Comparison of ENCODE assay signal across 7 cellular contexts in the genomic region with DNA sequence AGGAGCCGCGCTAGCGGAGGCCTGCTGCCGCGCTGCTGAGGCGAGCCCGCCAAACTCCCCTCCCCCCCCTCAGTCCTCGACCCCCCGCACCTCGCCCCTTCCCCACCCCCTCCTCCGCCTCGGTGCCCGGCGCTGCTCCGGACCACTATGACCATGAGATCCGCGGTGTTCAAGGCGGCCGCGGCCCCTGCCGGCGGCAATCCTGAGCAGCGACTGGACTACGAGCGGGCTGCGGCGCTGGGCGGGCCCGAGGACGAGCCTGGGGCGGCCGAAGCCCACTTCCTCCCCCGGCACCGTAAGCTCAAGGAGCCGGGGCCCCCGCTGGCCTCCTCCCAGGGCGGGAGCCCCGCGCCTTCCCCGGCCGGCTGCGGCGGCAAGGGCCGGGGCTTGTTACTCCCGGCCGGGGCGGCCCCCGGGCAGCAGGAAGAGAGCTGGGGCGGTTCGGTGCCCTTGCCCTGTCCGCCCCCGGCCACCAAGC. TPM values are rescaled to one million over a fixed set of nuclear protein-coding genes. Genes with fewer than 3 reads are reported as not detected.
DNase-seq lines count a peak whose midpoint lies in the region; ATAC-seq and TF ChIP-seq lines count a peak whose summit lies in the region.

No MANE protein-coding gene starts in this region.

- peaks cover 11 to 19% of the 10 kb centered on the region in 2 experiments for H3K36me3 ChIP-seq in HCT116 (ENCODE audit: control insufficient read depth in 1 of 2, insufficient read depth in 2 of 2, low read length in 2 of 2)

- peaks cover 61% of the 10 kb centered on the region for H3K79me2 ChIP-seq in HCT116 (ENCODE audit: insufficient read depth, low read length)

- H3K27me3 Mint-ChIP-seq in dendritic cell treated with granulocyte-macrophage colony-stimulating factor and Interleukin-4, amounts not matched to agents 40 ng/mL and 50 ng/mL, for 4 days, result no peaks in the 10 kb centered on the region
- H3K27me3 Mint-ChIP-seq in type B pancreatic cell, result no peaks in the 10 kb centered on the region

- peak overlapping the region; percentile 92 for H3K27ac Mint-ChIP-seq in dendritic cell treated with granulocyte-macrophage colony-stimulating factor and Interleukin-4, amounts not matched to agents 40 ng/mL and 50 ng/mL, for 4 days
- no peak overlapping the region for H3K27ac Mint-ChIP-seq in type B pancreatic cell

- TF ChIP-seq CTCF in GM10266 (IDR thresholded peaks at IDR 0.05; ENCODE audit: control insufficient read depth, insufficient read depth, low read depth, missing control alignments) (peak; percentile 20), HCT116 (IDR thresholded peaks at IDR 0.05 in 2 of 3, conservative IDR thresholded peaks at IDR 0.05 in 1 of 3; ENCODE audit: borderline replicate concordance in 1 of 3, insufficient read depth in 1 of 3, low read depth in 2 of 3, low read length in 2 of 3) (no peak), type B pancreatic cell (conservative IDR thresholded peaks at IDR 0.05) (no peak)

- peaks cover 50% of the 10 kb centered on the region for H3K4me1 Mint-ChIP-seq in dendritic cell treated with granulocyte-macrophage colony-stimulating factor and Interleukin-4, amounts not matched to agents 40 ng/mL and 50 ng/mL, for 4 days (ENCODE audit: low read depth)
- H3K4me1 Mint-ChIP-seq in type B pancreatic cell (ENCODE audit: unreplicated experiment), result peaks cover 22% of the 10 kb centered on the region

- H3K9ac ChIP-seq in HCT116 (ENCODE audit: low read length), result peak overlapping the region; percentile 93

- intact Hi-C loops in HCT116 (cut with micrococcal nuclease), result no loop called here
- intact Hi-C loops in dendritic cell treated with granulocyte-macrophage colony-stimulating factor and Interleukin-4, amounts not matched to agents 40 ng/mL and 50 ng/mL, for 4 days (cut with micrococcal nuclease), result no loop called here

- no peak overlapping the region for H2AFZ ChIP-seq in HCT116 (ENCODE audit: low read depth, low read length, poor library complexity, severe bottlenecking)

- H3K9me3 Mint-ChIP-seq in dendritic cell treated with granulocyte-macrophage colony-stimulating factor and Interleukin-4, amounts not matched to agents 40 ng/mL and 50 ng/mL, for 4 days, result no peaks in the 10 kb centered on the region
- no peaks in the 10 kb centered on the region for H3K9me3 Mint-ChIP-seq in type B pancreatic cell

- H3K4me3 Mint-ChIP-seq in dendritic cell treated with granulocyte-macrophage colony-stimulating factor and Interleukin-4, amounts not matched to agents 40 ng/mL and 50 ng/mL, for 4 days, result peak overlapping the region; percentile 99
- peak overlapping the region; percentile 52 for H3K4me3 Mint-ChIP-seq in type B pancreatic cell

- peak overlapping the region; percentile 86 for H3K4me2 ChIP-seq in HCT116 (ENCODE audit: low read length)

- H3K4me3 ChIP-seq in HCT116 (replicated peaks in 1 of 2; ENCODE audit: low read depth in 1 of 2, low read length in 2 of 2), result peak overlapping the region; percentile 70 to 86

- TF ChIP-seq POLR2A in HCT116 (IDR thresholded peaks at IDR 0.05; ENCODE audit: borderline replicate concordance, extremely low read depth, insufficient read depth, insufficient read length), result no peak

- POLR2A ChIA-PET in HCT116 (lab: Charles Lee), result interaction anchor here (2.1 to 2.6 kb wide), 4 partner anchors 9 to 22 kb away, joined by 9 to 16 read pairs (median 10); a partner anchor contains a TSS

- CTCF ChIA-PET in HCT116 (lab: Charles Lee), result interaction anchor here (1.9 kb wide), 1 partner anchor 10 kb away, joined by 16 read pairs; no protein-coding TSS in a partner anchor

- ATAC-seq in HCT116, result peak; percentile 53

- H3K27ac ChIP-seq in HCT116 (ENCODE audit: low read depth, low read length), result peak overlapping the region; percentile 97

- peaks cover 32% of the 10 kb centered on the region for H3K36me3 Mint-ChIP-seq in dendritic cell treated with granulocyte-macrophage colony-stimulating factor and Interleukin-4, amounts not matched to agents 40 ng/mL and 50 ng/mL, for 4 days (ENCODE audit: low read depth)
- H3K36me3 Mint-ChIP-seq in type B pancreatic cell, result peaks cover 15% of the 10 kb centered on the region

- no TSS peak for BruUV-seq in HCT116 (replicated peaks; lab: Mats Ljungman, UMichigan)

- TF ChIP-seq RAD21 in HCT116 (IDR thresholded peaks at IDR 0.05; ENCODE audit: low read depth), result no peak

- no peaks in the 10 kb centered on the region for H3K9me2 ChIP-seq in HCT116 (ENCODE audit: insufficient read depth)

- RAD21 ChIA-PET in HCT116 (lab: Charles Lee; ENCODE audit: low non-redundant PET in 1 of 2, low total read pairs in 2 of 2, uncharacterized antibody in 2 of 2, unreplicated experiment in 2 of 2), result interaction anchor here in 1 of 2 experiments (0.8 kb wide), 1 partner anchor 48 kb away, joined by 4 read pairs; no protein-coding TSS in a partner anchor

- H3K9me3 ChIP-seq in HCT116 (ENCODE audit: control insufficient read depth in 1 of 2, insufficient read depth in 1 of 2, low read depth in 1 of 2, low read length in 2 of 2), result no peaks in the 10 kb centered on the region

- H3K4me1 ChIP-seq in HCT116 (ENCODE audit: control insufficient read depth in 1 of 2, insufficient read depth in 2 of 2, low read length in 2 of 2), result peaks cover 7 to 27% of the 10 kb centered on the region in 2 experiments; a peak in 3 of 4 replicates

- H4K20me1 ChIP-seq in HCT116 (ENCODE audit: insufficient read depth), result no peaks in the 10 kb centered on the region

- no peaks in the 10 kb centered on the region for H3K27me3 ChIP-seq in HCT116 (ENCODE audit: insufficient read depth, low read length)

- DNase-seq in GM10266 (ENCODE audit: extremely low spot score) (peak; percentile 69), HCT116 (ENCODE audit: low read depth, low spot score) (no peak), lung microvascular endothelial cell (ENCODE audit: low read depth in 2 of 2) (peak; percentile 66 to 74), type B pancreatic cell (ENCODE audit: extremely low spot score, unreplicated experiment) (no peak), GOT3 (lab: John Stamatoyannopoulos, UW) (no peak)

TF ChIP-seq in HCT116, 20 proteins besides CTCF, POLR2A, EP300 and RAD21:
- TF ChIP-seq TCF7L2 (IDR thresholded peaks at IDR 0.05; ENCODE audit: borderline replicate concordance, extremely low read depth, insufficient read depth, insufficient read length) (peak; percentile 4), ZFX (IDR thresholded peaks at IDR 0.05) (peak; percentile 84)
- TF ChIP-seq, protein P1, sequence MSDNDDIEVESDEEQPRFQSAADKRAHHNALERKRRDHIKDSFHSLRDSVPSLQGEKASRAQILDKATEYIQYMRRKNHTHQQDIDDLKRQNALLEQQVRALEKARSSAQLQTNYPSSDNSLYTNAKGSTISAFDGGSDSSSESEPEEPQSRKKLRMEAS (IDR thresholded peaks at IDR 0.05), result no peak

TF ChIP-seq in PFSK-1, 5 proteins besides CTCF, POLR2A, EP300 and RAD21 (continues in another document):
- TF ChIP-seq POLR2AphosphoS5 (IDR thresholded peaks at IDR 0.05; ENCODE audit: low read depth, low read length), result no peak
- TF ChIP-seq, protein P2, sequence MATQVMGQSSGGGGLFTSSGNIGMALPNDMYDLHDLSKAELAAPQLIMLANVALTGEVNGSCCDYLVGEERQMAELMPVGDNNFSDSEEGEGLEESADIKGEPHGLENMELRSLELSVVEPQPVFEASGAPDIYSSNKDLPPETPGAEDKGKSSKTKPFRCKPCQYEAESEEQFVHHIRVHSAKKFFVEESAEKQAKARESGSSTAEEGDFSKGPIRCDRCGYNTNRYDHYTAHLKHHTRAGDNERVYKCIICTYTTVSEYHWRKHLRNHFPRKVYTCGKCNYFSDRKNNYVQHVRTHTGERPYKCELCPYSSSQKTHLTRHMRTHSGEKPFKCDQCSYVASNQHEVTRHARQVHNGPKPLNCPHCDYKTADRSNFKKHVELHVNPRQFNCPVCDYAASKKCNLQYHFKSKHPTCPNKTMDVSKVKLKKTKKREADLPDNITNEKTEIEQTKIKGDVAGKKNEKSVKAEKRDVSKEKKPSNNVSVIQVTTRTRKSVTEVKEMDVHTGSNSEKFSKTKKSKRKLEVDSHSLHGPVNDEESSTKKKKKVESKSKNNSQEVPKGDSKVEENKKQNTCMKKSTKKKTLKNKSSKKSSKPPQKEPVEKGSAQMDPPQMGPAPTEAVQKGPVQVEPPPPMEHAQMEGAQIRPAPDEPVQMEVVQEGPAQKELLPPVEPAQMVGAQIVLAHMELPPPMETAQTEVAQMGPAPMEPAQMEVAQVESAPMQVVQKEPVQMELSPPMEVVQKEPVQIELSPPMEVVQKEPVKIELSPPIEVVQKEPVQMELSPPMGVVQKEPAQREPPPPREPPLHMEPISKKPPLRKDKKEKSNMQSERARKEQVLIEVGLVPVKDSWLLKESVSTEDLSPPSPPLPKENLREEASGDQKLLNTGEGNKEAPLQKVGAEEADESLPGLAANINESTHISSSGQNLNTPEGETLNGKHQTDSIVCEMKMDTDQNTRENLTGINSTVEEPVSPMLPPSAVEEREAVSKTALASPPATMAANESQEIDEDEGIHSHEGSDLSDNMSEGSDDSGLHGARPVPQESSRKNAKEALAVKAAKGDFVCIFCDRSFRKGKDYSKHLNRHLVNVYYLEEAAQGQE (IDR thresholded peaks at IDR 0.05; ENCODE audit: insufficient read depth in 1 of 2, low read depth in 2 of 2, low read length in 2 of 2), result no peak

RNA-seq across cellular contexts. Expression of a gene that starts 0.7 kb away (rescaled TPM):
- total RNA-seq in HCT116 (2021; ENCODE audit: unreplicated experiment) (67.2 TPM), lung microvascular endothelial cell (23.1 and 37.9 TPM in 2 replicates), type B pancreatic cell (ENCODE audit: low replicate concordance) (86.3 and 128 TPM in 2 replicates)
- polyA plus RNA-seq in HCT116 (2012), result 26.8 and 36.5 TPM in 2 replicates
- 39.9 TPM for polyA plus RNA-seq in PFSK-1 (2012; ENCODE audit: insufficient read length, low read depth)

RNA-seq across cellular contexts. Expression of a gene that starts 17.8 kb away (rescaled TPM):
- total RNA-seq in HCT116 (2021; ENCODE audit: unreplicated experiment) (73.1 TPM), lung microvascular endothelial cell (20.0 and 25.0 TPM in 2 replicates), type B pancreatic cell (ENCODE audit: low replicate concordance) (63.0 and 101 TPM in 2 replicates)
- 35.5 and 37.0 TPM in 2 replicates for polyA plus RNA-seq in HCT116 (2012)
- polyA plus RNA-seq in PFSK-1 (2012; ENCODE audit: insufficient read length, low read depth), result 54.4 TPM

RNA-seq across cellular contexts. Expression of a gene that starts 22.1 kb away (rescaled TPM):
- total RNA-seq in HCT116 (2021; ENCODE audit: unreplicated experiment) (63.7 TPM), lung microvascular endothelial cell (0.65 and 1.2 TPM in 2 replicates), type B pancreatic cell (ENCODE audit: low replicate concordance) (5.7 and 9.5 TPM in 2 replicates)
- 104 and 122 TPM in 2 replicates for polyA plus RNA-seq in HCT116 (2012)
- 31.1 TPM for polyA plus RNA-seq in PFSK-1 (2012; ENCODE audit: insufficient read length, low read depth)

RNA-seq across cellular contexts. Expression of a gene that starts 54.8 kb away (rescaled TPM):
- 9.7 TPM for total RNA-seq in HCT116 (2021; ENCODE audit: unreplicated experiment)
- 4.9 and 6.1 TPM in 2 replicates for polyA plus RNA-seq in HCT116 (2012)
- polyA plus RNA-seq in PFSK-1 (2012; ENCODE audit: insufficient read length, low read depth), result 21.2 TPM
- 0.79 and 0.87 TPM in 2 replicates for total RNA-seq in lung microvascular endothelial cell
- 9.9 and 18.6 TPM in 2 replicates for total RNA-seq in type B pancreatic cell (ENCODE audit: low replicate concordance)

RNA-seq across cellular contexts. Expression of a gene that starts 59.7 kb away (rescaled TPM):
- total RNA-seq in HCT116 (2021; ENCODE audit: unreplicated experiment) (23.3 TPM), lung microvascular endothelial cell (11.6 and 21.4 TPM in 2 replicates), type B pancreatic cell (ENCODE audit: low replicate concordance) (18.3 and 37.0 TPM in 2 replicates)
- 20.3 and 21.1 TPM in 2 replicates for polyA plus RNA-seq in HCT116 (2012)
- polyA plus RNA-seq in PFSK-1 (2012; ENCODE audit: insufficient read length, low read depth), result 31.2 TPM

Comparison
In these comparisons a context has a peak if more than half of its experiments do, and no peak if none do; other contexts are left out.
1. DNase-seq: peak in GM10266 (single experiment) and lung microvascular endothelial cell (2 of 2); none in HCT116 (single experiment), type B pancreatic cell (single experiment) and GOT3 (single experiment).